In genomic region chr11:46640034-46640788, GRCh38 we compare ENCODE assay signal across 19 cellular contexts.
"Had no signal": no experiment of that assay in that cellular context is flagged by ENCODE, and none has a peak within 500 bp of the region (broad histone marks: within the 10 kb centered on the region; RNA-seq: fewer than 3 reads in every experiment).

No MANE protein-coding gene starts in this region.

- ATAC-seq: activated T-cell treated with anti-CD3 and anti-CD28 coated beads, Interleukin-2, amount 50 U/mL, for 4 hours; esophagus mucosa; gastrocnemius medialis; heart left ventricle; lower lobe of right lung; natural killer cell treated with Interleukin-12 subunit alpha and Interleukin-12 subunit beta and Interleukin-15 and Interleukin-18, amount 100 ng/mL, for 72 hours; stimulated activated naive B cell treated with anti-CD40 and anti-IgM and Interleukin-4, amounts not matched to agents 10 μg/mL and 1 μg/mL and 100 μg/mL, for 72 hours; T-cell had no signal

- H3K9me3 ChIP-seq: gastrocnemius medialis, heart left ventricle, lower lobe of right lung, tibial artery had no signal

- H3K4me1 ChIP-seq: gastrocnemius medialis, heart left ventricle, lower lobe of right lung, tibial artery had no signal

- H3K27me3 ChIP-seq: brain microvascular endothelial cell, gastrocnemius medialis, heart left ventricle, tibial artery had no signal

- FAIRE-seq: colon, endometrium had no signal

- H3K4me3 ChIP-seq: gastrocnemius medialis, heart left ventricle, lower lobe of right lung, tibial artery had no signal

- H3K27ac ChIP-seq: brain microvascular endothelial cell, gastrocnemius medialis, heart left ventricle, lower lobe of right lung, tibial artery had no signal

- DNase-seq: activated CD4-positive, alpha-beta T cell treated with anti-CD3 and anti-CD28 coated beads for 48 hours; activated CD4-positive, CD25-positive, alpha-beta regulatory T cell; activated CD8-positive, alpha-beta memory T cell treated with anti-CD3 and anti-CD28 coated beads, Interleukin-2, amount 50 U/mL, for 4 hours; activated naive CD4-positive, alpha-beta T cell treated with anti-CD3 and anti-CD28 coated beads, Interleukin-2, amount 10 ng/mL, durations not matched to agents 7 days and 5 days; activated T-cell treated with anti-CD3 and anti-CD28 coated beads, Interleukin-2, amount 50 U/mL, for 4 hours; aorta; brain microvascular endothelial cell; central memory CD4-positive, alpha-beta T cell; gastrocnemius medialis; heart left ventricle; kidney glomerular epithelial cell; lower lobe of right lung; stimulated activated naive B cell treated with anti-CD40 and anti-IgM and Interleukin-4, amounts not matched to agents 10 μg/mL and 1 μg/mL and 100 μg/mL, for 72 hours; T-cell; tibial artery had no signal
